Comparison of ENCODE assay signal across 8 cellular contexts in genomic region chr4:103498161-103499070, GRCh38.
DNase-seq lines count a peak whose midpoint lies in the region; ATAC-seq and TF ChIP-seq lines count a peak whose summit lies in the region.

No MANE protein-coding gene starts in this region.

- H3K27me3 Mint-ChIP-seq in Calu3 (ENCODE audit: unreplicated experiment), result no peaks in the 10 kb centered on the region

- H3K4me1 ChIP-seq in mucosa of descending colon (ENCODE audit: low read depth), result no peaks in the 10 kb centered on the region

- no peak for TF ChIP-seq POLR2A in erythroblast (IDR thresholded peaks at IDR 0.05; ENCODE audit: low read length)

- peaks cover 19% of the 10 kb centered on the region for H3K4me1 Mint-ChIP-seq in Calu3 (ENCODE audit: low read depth, unreplicated experiment)

- H3K4me3 ChIP-seq in choroid plexus epithelial cell (ENCODE audit: low read depth, low read length) (no peak overlapping the region), mucosa of descending colon (no peak overlapping the region)

- ATAC-seq in GM19468 (IDR thresholded peaks at IDR 0.05; ENCODE audit: extremely low read depth, unreplicated experiment) (peak; percentile 46), HG03342 (IDR thresholded peaks at IDR 0.05; ENCODE audit: unreplicated experiment) (peak; percentile 89), mucosa of descending colon (no peak), Right ventricle myocardium superior (ENCODE audit: poor library complexity) (no peak)

- TF ChIP-seq CTCF in Calu3 (IDR thresholded peaks at IDR 0.05; ENCODE audit: unreplicated experiment), result no peak
- TF ChIP-seq CTCF in choroid plexus epithelial cell (conservative IDR thresholded peaks at IDR 0.05; ENCODE audit: low read depth, low read length), result no peak
- TF ChIP-seq CTCF in mucosa of descending colon (IDR thresholded peaks at IDR 0.05), result no peak

- DNase-seq in Calu3 (no peak), choroid plexus epithelial cell (ENCODE audit: low read depth) (peak; percentile 33), mucosa of descending colon (no peak), Right ventricle myocardium superior (no peak), KG1 (lab: John Stamatoyannopoulos, UW) (no peak), erythroblast (lab: John Stamatoyannopoulos, UW) (no peak)

- H3K9me3 ChIP-seq in mucosa of descending colon, result no peaks in the 10 kb centered on the region

- peak overlapping the region; percentile 62 for H3K27ac Mint-ChIP-seq in Calu3 (ENCODE audit: unreplicated experiment)

- no peak overlapping the region for H3K4me3 Mint-ChIP-seq in Calu3 (ENCODE audit: low read depth, unreplicated experiment)

- H3K9me3 Mint-ChIP-seq in Calu3 (ENCODE audit: low read depth, unreplicated experiment), result no peaks in the 10 kb centered on the region

- intact Hi-C loops in Calu3 (cut with micrococcal nuclease; ENCODE audit: unreplicated experiment) (no loop called here), mucosa of descending colon (cut with DNase I, micrococcal nuclease) (no loop called here), Right ventricle myocardium superior (cut with DNase I) (no loop called here)

- H3K36me3 ChIP-seq in mucosa of descending colon (ENCODE audit: low read depth), result no peaks in the 10 kb centered on the region

- CTCF ChIA-PET in Calu3 (lab: Charles Lee), result no interaction called here

- BruUV-seq in Calu3 (replicated peaks; lab: Mats Ljungman, UMichigan), result no TSS peak

- H3K36me3 Mint-ChIP-seq in Calu3 (ENCODE audit: insufficient read depth, unreplicated experiment), result peaks cover 5% of the 10 kb centered on the region

Comparison
In these comparisons a context has a peak if more than half of its experiments do, and no peak if none do; other contexts are left out.
1. ATAC-seq: peak in GM19468 (single experiment) and HG03342 (single experiment); none in mucosa of descending colon (single experiment) and Right ventricle myocardium superior (single experiment).